19 cellular contexts compared by ENCODE assay signal in the genomic region with DNA sequence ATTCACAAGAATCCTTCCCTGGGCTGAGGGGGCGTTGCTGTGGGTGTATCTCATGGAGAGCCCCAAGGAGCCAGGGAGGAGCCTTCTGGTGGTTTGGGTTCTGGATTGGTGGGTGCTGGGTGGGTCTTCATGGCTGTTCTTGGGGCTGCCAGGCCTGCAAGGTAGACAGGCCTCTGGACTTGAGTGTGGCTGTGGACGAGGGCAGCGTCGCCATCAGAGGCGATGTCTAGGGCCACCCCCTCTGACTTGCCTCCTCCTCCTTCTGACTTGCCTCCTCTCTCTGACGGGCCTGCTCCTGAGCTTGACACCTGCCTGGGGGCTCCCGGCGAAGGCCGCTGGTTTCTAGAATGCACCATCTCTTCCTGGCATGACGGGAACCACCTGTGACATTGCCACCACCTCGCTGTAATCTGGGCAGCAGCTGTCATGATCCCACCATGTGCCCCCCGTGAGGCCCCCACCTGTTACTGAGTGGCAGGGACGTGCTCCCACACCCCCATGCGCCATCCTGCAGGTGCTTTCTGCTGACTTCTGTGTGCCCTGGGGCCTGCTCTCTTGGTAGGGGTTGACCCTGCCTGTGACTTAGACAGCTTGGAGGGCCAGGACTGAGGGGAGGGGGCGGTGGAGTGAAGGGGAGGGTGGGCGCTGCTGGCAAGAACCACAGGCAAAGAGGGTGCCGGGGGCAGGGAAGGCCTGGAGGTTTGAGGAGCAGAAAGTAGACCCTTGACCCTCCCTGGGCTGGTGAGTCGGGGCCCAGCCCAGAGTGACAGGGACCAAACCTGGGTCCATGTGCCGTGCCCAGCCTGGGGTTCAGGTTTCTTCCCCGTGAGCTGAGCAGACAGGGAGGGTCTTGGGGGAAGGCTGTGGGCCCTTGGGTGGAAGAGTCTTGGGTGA. TPM values are rescaled to one million over a fixed set of nuclear protein-coding genes. Genes with fewer than 3 reads are reported as not detected.
DNase-seq lines count a peak whose midpoint lies in the region; ATAC-seq and TF ChIP-seq lines count a peak whose summit lies in the region.
"Had no signal": no experiment of that assay in that cellular context is flagged by ENCODE, and none has a peak within 500 bp of the region (broad histone marks: within the 10 kb centered on the region; RNA-seq: fewer than 3 reads in every experiment).

No MANE protein-coding gene starts in this region.

- peak overlapping the region in 3 of 10 donors; percentile 8 to 19 (median 13) for H3K4me3 ChIP-seq in heart right ventricle
- no peak overlapping the region for H3K4me3 ChIP-seq in body of pancreas
- H3K4me3 ChIP-seq in transverse colon, result no peak overlapping the region
- H3K4me3 ChIP-seq in mucosa of descending colon, result no peak overlapping the region
- H3K4me3 ChIP-seq: esophagus muscularis mucosa had no signal

- TF ChIP-seq POLR2A in body of pancreas (IDR thresholded peaks at IDR 0.05) (no peak), transverse colon (IDR thresholded peaks at IDR 0.05) (no peak)

- H3K4me1 ChIP-seq in heart right ventricle (peaks cover 15 to 84% (median 53%) of the 10 kb centered on the region in 9 donors), body of pancreas (peaks cover 85% of the 10 kb centered on the region), transverse colon (peaks cover 0 to 40% (median 34%) of the 10 kb centered on the region in 4 donors), mucosa of descending colon (ENCODE audit: low read depth) (peaks cover 39% of the 10 kb centered on the region)

- WGBS in heart right ventricle, 2 donors, result 90% methylated on average over 20 of the region's 20 CpGs
- WGBS in body of pancreas, 2 donors, result 75 to 93% methylated on average over 13 to 20 of the region's 20 CpGs
- WGBS in transverse colon (ENCODE audit: low coverage in 1 of 2), 2 donors, result 89% methylated on average over 20 of the region's 20 CpGs; no CpG with 5 or more reads in 1 of the 2 donors

- ATAC-seq in heart right ventricle (peak in 1 of 8 donors; percentile 2), Right ventricle myocardium superior (ENCODE audit: poor library complexity) (no peak), body of pancreas (no peak), mucosa of descending colon (no peak), GM19452 (IDR thresholded peaks at IDR 0.05; ENCODE audit: unreplicated experiment) (no peak)
- ATAC-seq: activated naive CD4-positive, alpha-beta T cell treated with anti-CD3 and anti-CD28 coated beads, Interleukin-2, amount 50 U/mL, for 72 hours had no signal

- peak overlapping the region; percentile 73 to 96 (median 90) for H3K27ac ChIP-seq in heart right ventricle
- H3K27ac ChIP-seq in body of pancreas, result peak overlapping the region; percentile 91 to 100 (median 99)
- H3K27ac ChIP-seq in transverse colon, result peak overlapping the region in 3 of 4 donors; percentile 9 to 50 (median 23)
- H3K27ac ChIP-seq: esophagus muscularis mucosa had no signal

- DNase-seq in heart right ventricle (no peak), Right ventricle myocardium superior (no peak), body of pancreas (peak in 3 of 4 donors; percentile 43 to 65 (median 51)), mesenteric fat pad (ENCODE audit: low spot score) (peak; percentile 78), transverse colon (no peak), NCI-H1048 (lab: John Stamatoyannopoulos, UW) (no peak), mucosa of descending colon (no peak)
- DNase-seq: activated B cell treated with CpG ODN at 0.5 μM for 24 hours; GF-D8; NCI-H1694 treated with DMSO at 0.1 percent for 48 hours; NCI-H446; stimulated activated CD4-positive, alpha-beta T cell treated with anti-CD3 and anti-CD28 coated beads, Interleukin-4, amount 100 ng/mL, for 24 hours had no signal

- H3K36me3 ChIP-seq in heart right ventricle (no peaks in the 10 kb centered on the region), body of pancreas (replicated peaks in 1 of 2; ENCODE audit: insufficient read depth in 1 of 2, low read depth in 2 of 2) (no peaks in the 10 kb centered on the region), transverse colon (no peaks in the 10 kb centered on the region), mucosa of descending colon (ENCODE audit: low read depth) (no peaks in the 10 kb centered on the region)
- H3K36me3 ChIP-seq: esophagus muscularis mucosa had no signal

- no peaks in the 10 kb centered on the region for H3K9me3 ChIP-seq in heart right ventricle
- H3K9me3 ChIP-seq in body of pancreas, result no peaks in the 10 kb centered on the region
- H3K9me3 ChIP-seq in transverse colon, result no peaks in the 10 kb centered on the region
- H3K9me3 ChIP-seq in mucosa of descending colon, result no peaks in the 10 kb centered on the region
- H3K9me3 ChIP-seq: esophagus muscularis mucosa had no signal

- intact Hi-C loops in heart right ventricle (cut with DNase I) (loop anchor here in 4 of 10 donors (2.0 to 5.0 kb wide), 4 partner anchors 45 to 855 kb away; partner anchors contain the start of gene KRTAP5-3 (in 1 of the 4)), Right ventricle myocardium superior (cut with DNase I) (no loop called here), body of pancreas (cut with DNase I) (no loop called here), transverse colon (cut with DNase I; ENCODE audit: low total_unique reads) (no loop called here), mucosa of descending colon (cut with DNase I, micrococcal nuclease) (no loop called here)

- H3K27me3 ChIP-seq in heart right ventricle (no peaks in the 10 kb centered on the region), body of pancreas (no peaks in the 10 kb centered on the region), transverse colon (no peaks in the 10 kb centered on the region)

- in situ Hi-C loops in transverse colon (cut with MboI; ENCODE audit: low pct_ligation_motif_present in 1 of 4, low pct_unique_long_range_greater_than_20kb in 1 of 4, low sequenced_read_pairs in 3 of 4), result no loop called here

- TF ChIP-seq EP300 in transverse colon (IDR thresholded peaks at IDR 0.05; ENCODE audit: low read depth), result no peak

- TF ChIP-seq CTCF in heart right ventricle (IDR thresholded peaks at IDR 0.05) (no peak), body of pancreas (IDR thresholded peaks at IDR 0.05) (no peak), transverse colon (IDR thresholded peaks at IDR 0.05) (no peak), mucosa of descending colon (IDR thresholded peaks at IDR 0.05) (no peak)

RNA-seq across cellular contexts. Expression of gene KCNQ1, which starts 17.5 kb away (rescaled TPM):
- total RNA-seq in heart right ventricle (10 to 100 TPM; 28.9 to 48.2 (median 36.4) TPM), Right ventricle myocardium superior (33.4 TPM), body of pancreas (10 to 100 TPM; 38.9 to 46.1 TPM), mesenteric fat pad (10.7 TPM), transverse colon (10 to 100 TPM in 3 of 4 donors, 1 to 10 TPM in 1; 5.6 to 46.8 (median 24.6) TPM), mucosa of descending colon (10 to 100 TPM; 15.5 to 44.7 (median 37.4) TPM)
- polyA plus RNA-seq in heart right ventricle, result 10 to 100 TPM; 19.9 to 27.6 TPM
- total RNA-seq: M059J had no signal

RNA-seq across cellular contexts. Expression of gene TRPM5, which starts 18.0 kb away (rescaled TPM):
- total RNA-seq in heart right ventricle (not detected), Right ventricle myocardium superior (not detected), body of pancreas (1 to 10 TPM in 1 of 2 donors, under 1 TPM in 1; under 0.01 to 2.6 TPM), mesenteric fat pad (not detected), transverse colon (1 to 10 TPM; 1.4 to 7.5 (median 4.3) TPM), mucosa of descending colon (1 to 10 TPM; 2.2 to 3.7 (median 2.5) TPM)
- polyA plus RNA-seq in heart right ventricle, result not detected
- total RNA-seq: activated B cell treated with CpG ODN at 0.5 μM for 24 hours; activated naive CD4-positive, alpha-beta T cell treated with anti-CD3 and anti-CD28 coated beads, Interleukin-2, amount 50 U/mL, for 72 hours; esophagus muscularis mucosa; M059J; osteocyte; T-helper 2 cell treated with Interferon-gamma antibody and Interleukin-4, amounts not matched to agents 100 ng/mL and 5 ng/mL, for 36 hours; temporal lobe had no signal

Comparison
In these comparisons a context has a peak if more than half of its experiments do, and no peak if none do; other contexts are left out.
1. DNase-seq: peak in body of pancreas (3 of 4) and mesenteric fat pad (single experiment); none in heart right ventricle (0 of 2), Right ventricle myocardium superior (single experiment), transverse colon (single experiment), NCI-H1048 (single experiment) and mucosa of descending colon (0 of 3).
2. H3K27ac ChIP-seq: peak in every context shown above with its lines; median percentile 99 in body of pancreas; 90 in heart right ventricle; 23 in transverse colon.